2 cellular contexts compared by ENCODE assay signal in the genomic region with DNA sequence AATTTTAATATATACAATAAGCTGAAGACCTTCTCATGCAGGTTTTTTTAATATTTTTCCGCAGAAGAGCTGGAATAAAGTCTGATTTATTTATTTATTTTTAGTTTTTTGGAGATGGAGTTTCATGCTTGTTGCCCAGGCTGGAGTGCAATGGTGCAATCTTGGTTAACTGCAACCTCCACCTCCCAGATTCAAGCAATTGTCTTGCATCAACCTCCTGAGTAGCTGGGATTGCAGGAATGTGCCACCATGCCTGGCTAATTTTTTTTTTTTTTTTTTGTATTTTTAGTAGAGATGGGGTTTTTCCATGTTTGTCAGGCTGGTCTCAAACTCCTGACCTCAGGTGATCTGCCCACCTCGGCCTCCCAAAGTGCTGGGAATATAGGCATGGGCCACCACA. TPM values are rescaled to one million over a fixed set of nuclear protein-coding genes. Genes with fewer than 3 reads are reported as not detected.
"Had no signal": no experiment of that assay in that cellular context is flagged by ENCODE, and none has a peak within 500 bp of the region (broad histone marks: within the 10 kb centered on the region; RNA-seq: fewer than 3 reads in every experiment).

No MANE protein-coding gene starts in this region.

RNA-seq across cellular contexts. Expression of a gene that starts 55.1 kb away (rescaled TPM):
- total RNA-seq: HT-29, HT1080 had no signal
